1 cellular context compared by ENCODE assay signal in genomic region chr6:108844632-108845031, GRCh38.
TF ChIP-seq lines count a peak whose summit lies in the region.

No MANE protein-coding gene starts in this region.

TF ChIP-seq in HEK293, 187 proteins besides CTCF, POLR2A, EP300 and RAD21 (continued from another document):
- TF ChIP-seq ZNF26 (tag by site-specific recombination; IDR thresholded peaks at IDR 0.05) (no peak), OVOL3 (tag by site-specific recombination; IDR thresholded peaks at IDR 0.05) (no peak), ZNF473 (tag by site-specific recombination; IDR thresholded peaks at IDR 0.05) (no peak), WT1 (tag by site-specific recombination; IDR thresholded peaks at IDR 0.05) (0 out of 2 replicates have a peak, but pooled peaks have one; percentile 34), ZNF121 (tag by site-specific recombination; IDR thresholded peaks at IDR 0.05) (no peak), ZNF426 (tag by site-specific recombination; IDR thresholded peaks at IDR 0.05) (no peak)
